Comparison of ENCODE assay signal across 20 cellular contexts in the genomic region with DNA sequence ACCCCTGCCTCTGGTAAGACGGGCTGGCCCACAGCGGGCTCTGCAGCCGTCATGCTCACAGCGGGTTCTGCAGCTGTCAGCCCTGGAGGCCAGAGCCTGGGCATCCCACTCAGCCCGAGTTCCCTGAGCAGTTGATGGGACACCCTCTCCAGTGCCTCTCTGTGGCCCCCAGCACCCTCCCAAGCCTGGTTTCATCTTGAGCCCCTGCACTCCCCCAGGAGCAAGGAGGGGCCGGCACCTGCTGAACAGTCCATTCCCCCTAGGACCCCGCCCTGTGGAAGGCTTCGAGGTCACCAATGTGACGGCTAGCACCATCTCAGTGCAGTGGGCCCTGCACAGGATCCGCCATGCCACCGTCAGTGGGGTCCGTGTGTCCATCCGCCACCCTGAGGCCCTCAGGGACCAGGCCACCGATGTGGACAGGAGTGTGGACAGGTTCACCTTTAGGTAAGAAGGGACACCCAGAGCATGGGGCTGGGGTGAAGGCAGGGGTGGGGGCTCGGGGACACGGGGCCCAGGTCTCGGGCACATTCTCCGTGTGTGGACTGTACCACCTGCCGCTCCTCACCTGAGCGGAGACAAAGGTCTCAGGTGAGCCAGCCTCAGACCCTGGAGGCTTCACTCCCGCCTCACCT. TPM values are rescaled to one million over a fixed set of nuclear protein-coding genes. Genes with fewer than 3 reads are reported as not detected.
A peak's percentile ranks its signal among the peaks of the same experiment; 100 is the strongest.
DNase-seq lines count a peak whose midpoint lies in the region; ATAC-seq and TF ChIP-seq lines count a peak whose summit lies in the region.
"Had no signal": no experiment of that assay in that cellular context is flagged by ENCODE, and none has a peak within 500 bp of the region (broad histone marks: within the 10 kb centered on the region; RNA-seq: fewer than 3 reads in every experiment).

No MANE protein-coding gene starts in this region.

- no peaks in the 10 kb centered on the region for H3K9me3 ChIP-seq in right atrium auricular region
- no peaks in the 10 kb centered on the region for H3K9me3 ChIP-seq in heart right ventricle
- no peaks in the 10 kb centered on the region for H3K9me3 ChIP-seq in prostate gland
- H3K9me3 ChIP-seq: BLaER1, Caco-2 had no signal

- ATAC-seq in heart right ventricle: no peak

- H3K9me3 Mint-ChIP-seq in osteocyte (ENCODE audit: unreplicated experiment) (no peaks in the 10 kb centered on the region), type B pancreatic cell (no peaks in the 10 kb centered on the region)
- H3K9me3 Mint-ChIP-seq: HFFc6 had no signal

- H3K36me3 ChIP-seq in right atrium auricular region (peaks cover 12% of the 10 kb centered on the region), heart right ventricle (peaks cover 0 to 67% (median 0%) of the 10 kb centered on the region in 9 donors), prostate gland (no peaks in the 10 kb centered on the region)
- H3K36me3 ChIP-seq: BLaER1 had no signal

- no peak overlapping the region for H3K27ac ChIP-seq in right atrium auricular region
- no peak overlapping the region for H3K27ac ChIP-seq in heart right ventricle
- H3K27ac ChIP-seq in prostate gland: no peak overlapping the region
- H3K27ac ChIP-seq: BLaER1 had no signal

- H3K4me3 ChIP-seq in right atrium auricular region (no peak overlapping the region), heart right ventricle (no peak overlapping the region), prostate gland (no peak overlapping the region)
- H3K4me3 ChIP-seq: BLaER1 had no signal

- no peaks in the 10 kb centered on the region for H3K36me3 Mint-ChIP-seq in osteocyte (ENCODE audit: unreplicated experiment)
- H3K36me3 Mint-ChIP-seq in type B pancreatic cell: no peaks in the 10 kb centered on the region

- TF ChIP-seq CTCF in right atrium auricular region (IDR thresholded peaks at IDR 0.05) (no peak), heart right ventricle (IDR thresholded peaks at IDR 0.05) (no peak), osteocyte (IDR thresholded peaks at IDR 0.05) (no peak), type B pancreatic cell (conservative IDR thresholded peaks at IDR 0.05) (no peak), prostate gland (IDR thresholded peaks at IDR 0.05) (no peak)

- WGBS in heart right ventricle, 2 donors: 91 to 93% methylated on average over 21 of the region's 21 CpGs
- 92% methylated on average over 19 of the region's 21 CpGs for WGBS in prostate gland

- H3K27me3 ChIP-seq in right atrium auricular region (no peaks in the 10 kb centered on the region), heart right ventricle (peaks cover 0 to 9% (median 0%) of the 10 kb centered on the region in 7 donors), prostate gland (replicated peaks; ENCODE audit: insufficient read depth) (no peaks in the 10 kb centered on the region)
- H3K27me3 ChIP-seq: BLaER1 had no signal

- TF ChIP-seq POLR2A in prostate gland (IDR thresholded peaks at IDR 0.05): no peak

- no peak overlapping the region for H3K27ac Mint-ChIP-seq in osteocyte (ENCODE audit: unreplicated experiment)
- no peak overlapping the region for H3K27ac Mint-ChIP-seq in type B pancreatic cell
- H3K27ac Mint-ChIP-seq: CD4-positive, alpha-beta memory T cell; HFFc6 had no signal

- peaks cover 0 to 7% of the 10 kb centered on the region in 2 donors for H3K4me1 ChIP-seq in right atrium auricular region
- peaks cover 0 to 4% (median 0%) of the 10 kb centered on the region in 9 donors for H3K4me1 ChIP-seq in heart right ventricle
- peaks cover 9% of the 10 kb centered on the region for H3K4me1 ChIP-seq in prostate gland (replicated peaks)
- H3K4me1 ChIP-seq: BLaER1, Caco-2 had no signal

- peak; percentile 49 for DNase-seq in right atrium auricular region (ENCODE audit: low spot score)
- no peak for DNase-seq in heart right ventricle
- peak; percentile 3 for DNase-seq in iPS-NIHi11 (ENCODE audit: low spot score)
- DNase-seq in osteocyte (ENCODE audit: extremely low spot score, unreplicated experiment): peak; percentile 80
- peak; percentile 59 for DNase-seq in type B pancreatic cell (ENCODE audit: extremely low spot score, unreplicated experiment)
- no peak for DNase-seq in NCI-H2196 treated with DMSO at 0.1 percent for 48 hours (lab: John Stamatoyannopoulos, UW; ENCODE audit: unreplicated experiment)
- no peak for DNase-seq in prostate gland (ENCODE audit: low spot score)
- DNase-seq in NK-92 treated with Interleukin-12 subunit alpha and Interleukin-12 subunit beta, amount 100 ng/mL, for 24 hours (lab: John Stamatoyannopoulos, UW): no peak
- DNase-seq: CD4-positive, alpha-beta memory T cell; HFFc6; Karpas-422; MV-4-11; NCI-H1105 treated with DMSO at 0.1 percent for 48 hours; NCI-H2029 treated with DMSO at 0.1 percent for 48 hours; NCI-H2171 treated with DMSO at 0.1 percent for 48 hours; NCI-H446; NCI-H526 treated with DMSO at 0.1 percent for 48 hours; Right ventricle myocardium superior had no signal

- H3K4me3 Mint-ChIP-seq in osteocyte (ENCODE audit: unreplicated experiment) (no peak overlapping the region), type B pancreatic cell (no peak overlapping the region)
- H3K4me3 Mint-ChIP-seq: CD4-positive, alpha-beta memory T cell; HFFc6 had no signal

- H3K4me1 Mint-ChIP-seq in osteocyte (ENCODE audit: unreplicated experiment): no peaks in the 10 kb centered on the region
- peaks cover 5% of the 10 kb centered on the region for H3K4me1 Mint-ChIP-seq in type B pancreatic cell (ENCODE audit: unreplicated experiment)

- intact Hi-C loops in heart right ventricle (cut with DNase I) (no loop called here), prostate gland (cut with DNase I) (no loop called here)

- H3K27me3 Mint-ChIP-seq in osteocyte (ENCODE audit: unreplicated experiment) (peaks cover 10% of the 10 kb centered on the region), type B pancreatic cell (no peaks in the 10 kb centered on the region)
- H3K27me3 Mint-ChIP-seq: CD4-positive, alpha-beta memory T cell had no signal

RNA-seq across cellular contexts. Expression of gene MTERF4, which starts 34.5 kb away (rescaled TPM):
- total RNA-seq in right atrium auricular region: 10 to 100 TPM; 20.6 to 25.3 TPM
- 10 to 100 TPM; 18.9 to 27.1 (median 23.2) TPM for total RNA-seq in heart right ventricle
- polyA plus RNA-seq in heart right ventricle: 10 to 100 TPM; 18.5 to 22.9 TPM
- total RNA-seq in osteocyte: 32.4 and 36.8 TPM in 2 replicates
- 38.9 and 46.3 TPM in 2 replicates for total RNA-seq in type B pancreatic cell (ENCODE audit: low replicate concordance)
- total RNA-seq in prostate gland: 10 to 100 TPM; 91.3 to 98.5 TPM

Comparison
In these comparisons a context has a peak if more than half of its experiments do, and no peak if none do; other contexts are left out.
1. DNase-seq: peak in right atrium auricular region (single experiment), iPS-NIHi11 (single experiment), osteocyte (single experiment) and type B pancreatic cell (single experiment); none in heart right ventricle (0 of 2), NCI-H2196 treated with DMSO at 0.1 percent for 48 hours (single experiment), prostate gland (single experiment) and NK-92 treated with Interleukin-12 subunit alpha and Interleukin-12 subunit beta, amount 100 ng/mL, for 24 hours (single experiment).